ENCODE assay signal across 11 cellular contexts in the genomic region with DNA sequence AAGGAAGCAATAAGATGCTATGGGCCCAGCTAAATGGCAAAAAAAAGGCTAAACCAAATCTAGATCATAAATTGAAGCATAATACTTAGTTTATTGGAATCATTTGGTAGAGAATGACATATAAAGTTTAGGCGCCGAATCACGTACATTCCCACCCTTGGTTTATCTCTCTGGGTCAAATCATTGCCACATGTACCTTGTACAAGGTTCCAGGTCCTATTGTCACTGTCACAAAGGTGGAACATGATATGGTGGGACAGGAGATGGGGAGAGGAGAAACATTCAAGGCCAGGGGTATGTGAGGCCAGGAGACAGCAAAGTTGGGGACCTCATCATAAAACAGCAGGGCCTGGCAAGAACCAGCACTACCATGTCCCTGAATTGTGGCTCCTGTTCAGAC.
"Had no signal": no experiment of that assay in that cellular context is flagged by ENCODE, and none has a peak within 500 bp of the region (broad histone marks: within the 10 kb centered on the region; RNA-seq: fewer than 3 reads in every experiment).

No MANE protein-coding gene starts in this region.

- H3K27ac Mint-ChIP-seq: effector memory CD8-positive, alpha-beta T cell; T-helper 17 cell had no signal

- H3K4me3 Mint-ChIP-seq: central memory CD8-positive, alpha-beta T cell; effector memory CD8-positive, alpha-beta T cell; T-helper 17 cell had no signal

- H3K9me3 Mint-ChIP-seq: central memory CD8-positive, alpha-beta T cell; effector memory CD8-positive, alpha-beta T cell had no signal

- ATAC-seq: effector memory CD8-positive, alpha-beta T cell; foreskin keratinocyte; left cardiac atrium; T-helper 17 cell had no signal

- DNase-seq: activated CD4-positive, alpha-beta T cell treated with anti-CD3 and anti-CD28 coated beads, Interleukin-2, amount 50 U/mL, for 1 hour; activated naive CD4-positive, alpha-beta T cell treated with anti-CD3 and anti-CD28 coated beads, Interleukin-2, amount 50 U/mL, for 16 hours; adrenal gland; effector memory CD8-positive, alpha-beta T cell; left cardiac atrium; stimulated activated CD4-positive, alpha-beta T cell treated with anti-CD3 and anti-CD28 coated beads, Interleukin-15, amount 100 ng/mL, for 24 hours; stimulated activated CD4-positive, alpha-beta T cell treated with anti-CD3 and anti-CD28 coated beads, Interleukin-4, amount 100 ng/mL, for 24 hours; T-helper 17 cell; tibial artery had no signal

- H3K27ac ChIP-seq: adrenal gland, foreskin keratinocyte, tibial artery had no signal
